In genomic region chr2:18237298-18237697, GRCh38 we compare ENCODE assay signal across 1 cellular context.
TF ChIP-seq lines count a peak whose summit lies in the region.

No MANE protein-coding gene starts in this region.

TF ChIP-seq in HepG2, 621 proteins besides CTCF, POLR2A, EP300 and RAD21 (continued from another document):
- TF ChIP-seq UBTF (CRISPR knock-in tag; IDR thresholded peaks at IDR 0.05) = no peak
